In the genomic region with DNA sequence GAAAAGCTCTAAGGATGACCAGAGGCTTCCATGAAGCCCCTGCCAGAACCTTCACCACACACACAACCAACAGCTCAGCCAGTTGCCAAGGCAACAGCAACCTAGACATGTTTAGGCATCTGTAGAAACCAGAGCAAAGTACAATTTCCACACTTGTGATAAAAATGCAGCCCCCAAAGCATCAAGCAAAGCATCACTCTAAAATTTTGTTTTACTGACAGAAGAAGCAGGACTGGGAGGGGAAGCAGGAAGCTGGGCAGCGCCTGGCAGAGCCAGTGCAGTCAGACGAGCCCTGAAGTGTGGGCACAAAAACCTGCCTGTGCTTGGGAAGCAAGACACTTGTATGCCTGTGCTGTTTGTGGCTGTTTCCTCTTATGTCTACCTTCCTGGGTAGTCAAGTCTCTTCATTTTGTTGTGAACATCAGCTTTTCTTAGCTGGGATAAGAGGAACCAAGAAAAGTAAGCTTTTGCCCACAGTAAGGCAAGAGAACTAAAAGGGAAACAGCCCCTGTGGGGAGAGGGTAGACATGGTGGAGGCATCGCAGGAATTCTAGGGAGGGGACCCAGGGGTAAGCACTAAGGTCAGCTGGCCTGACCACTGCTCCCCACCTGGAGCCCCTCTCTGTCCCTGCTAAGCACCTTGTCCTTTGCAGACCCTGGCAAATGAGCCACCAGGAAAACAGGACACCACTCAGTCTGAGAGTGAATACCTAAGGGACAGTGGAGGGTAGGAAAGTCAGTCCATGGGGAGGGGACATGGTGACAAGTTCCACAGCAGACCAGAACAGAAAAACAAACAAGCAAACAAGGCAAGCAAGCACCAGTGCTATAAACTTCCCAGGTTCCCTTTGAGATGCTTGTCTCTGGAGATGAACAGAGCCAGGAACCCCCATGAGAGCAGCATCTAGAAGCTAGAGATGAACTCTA, we compare ENCODE assay signal across 8 cellular contexts. TPM values are rescaled to one million over a fixed set of nuclear protein-coding genes. Genes with fewer than 3 reads are reported as not detected.
A peak's percentile ranks its signal among the peaks of the same experiment; 100 is the strongest.
DNase-seq lines count a peak whose midpoint lies in the region; ATAC-seq and TF ChIP-seq lines count a peak whose summit lies in the region.

No MANE protein-coding gene starts in this region.

- H3K27ac ChIP-seq in BLaER1, result peak overlapping the region; percentile 51; the same call in 1 of the 2 replicates
- H3K27ac ChIP-seq in muscle layer of duodenum (ENCODE audit: low read length), result peak overlapping the region; percentile 27

- H3K4me1 ChIP-seq in BLaER1 (peaks cover 82% of the 10 kb centered on the region), muscle layer of duodenum (ENCODE audit: control insufficient read depth in 1 of 2, insufficient read depth in 2 of 2, low read length in 2 of 2) (peaks cover 24 to 53% of the 10 kb centered on the region in 2 donors)

- no peak overlapping the region for H3K4me3 Mint-ChIP-seq in chondrocyte (ENCODE audit: unreplicated experiment)

- TF ChIP-seq CTCF in chondrocyte (IDR thresholded peaks at IDR 0.05), result no peak

- no peak for ATAC-seq in HG03139 (IDR thresholded peaks at IDR 0.05; ENCODE audit: unreplicated experiment)
- no peak for ATAC-seq in GM21529 (IDR thresholded peaks at IDR 0.05; ENCODE audit: unreplicated experiment)
- ATAC-seq in GM21825 (IDR thresholded peaks at IDR 0.05; ENCODE audit: unreplicated experiment), result no peak
- ATAC-seq in HG02973 (IDR thresholded peaks at IDR 0.05; ENCODE audit: unreplicated experiment), result no peak

- H3K4me3 ChIP-seq in BLaER1, result no peak overlapping the region
- H3K4me3 ChIP-seq in muscle layer of duodenum (ENCODE audit: low read depth in 1 of 2, low read length in 2 of 2), result no peak overlapping the region

- DNase-seq in NOMO-1 (lab: John Stamatoyannopoulos, UW; ENCODE audit: unreplicated experiment in 2 of 2) (peak; percentile 41 to 72), chondrocyte (ENCODE audit: low spot score) (no peak)

- H3K36me3 ChIP-seq in BLaER1, result peaks cover 22% of the 10 kb centered on the region; the same call in 1 of the 2 replicates
- H3K36me3 ChIP-seq in muscle layer of duodenum (ENCODE audit: control insufficient read depth in 1 of 2, insufficient read depth in 2 of 2, low read length in 2 of 2), result no peaks in the 10 kb centered on the region

- H3K9me3 ChIP-seq in BLaER1 (peaks cover 15% of the 10 kb centered on the region), muscle layer of duodenum (ENCODE audit: control insufficient read depth in 1 of 2, low read length in 2 of 2) (peaks cover 0 to 2% of the 10 kb centered on the region in 2 donors)

- peak overlapping the region; percentile 90 for H3K27ac Mint-ChIP-seq in chondrocyte (ENCODE audit: unreplicated experiment)

- H3K9me3 Mint-ChIP-seq in chondrocyte (ENCODE audit: low read depth), result no peaks in the 10 kb centered on the region

- peaks cover 100% of the 10 kb centered on the region for H4K20me1 ChIP-seq in BLaER1

- peak overlapping the region; percentile 71 for H3K4me2 ChIP-seq in BLaER1

- peak overlapping the region; percentile 61 for H3K9ac ChIP-seq in BLaER1

- peaks cover 73% of the 10 kb centered on the region for H3K4me1 Mint-ChIP-seq in chondrocyte (ENCODE audit: low read depth)

- no peaks in the 10 kb centered on the region for H3K27me3 ChIP-seq in BLaER1
- H3K27me3 ChIP-seq in muscle layer of duodenum (ENCODE audit: low read depth, low read length), result no peaks in the 10 kb centered on the region

- H3K36me3 Mint-ChIP-seq in chondrocyte (ENCODE audit: low read depth), result no peaks in the 10 kb centered on the region

- H3K27me3 Mint-ChIP-seq in chondrocyte (ENCODE audit: low read depth), result no peaks in the 10 kb centered on the region

RNA-seq across cellular contexts. Expression of gene PACSIN2, which starts 13.4 kb away (rescaled TPM):
- 58.9 to 93.4 TPM (median 82.1 TPM) in 3 replicates for total RNA-seq in chondrocyte
